27 cellular contexts compared by ENCODE assay signal in genomic region chr6:77415706-77416105, GRCh38. TPM values are rescaled to one million over a fixed set of nuclear protein-coding genes. Genes with fewer than 3 reads are reported as not detected.
DNase-seq lines count a peak whose midpoint lies in the region; ATAC-seq lines count a peak whose summit lies in the region.
"Had no signal": no experiment of that assay in that cellular context is flagged by ENCODE, and none has a peak within 500 bp of the region (broad histone marks: within the 10 kb centered on the region; RNA-seq: fewer than 3 reads in every experiment).

No MANE protein-coding gene starts in this region.

- ATAC-seq in GM21825 (IDR thresholded peaks at IDR 0.05; ENCODE audit: unreplicated experiment) (peak; percentile 75), HG03432 (IDR thresholded peaks at IDR 0.05; ENCODE audit: unreplicated experiment) (peak; percentile 81), HG03095 (IDR thresholded peaks at IDR 0.05; ENCODE audit: unreplicated experiment) (no peak)
- ATAC-seq: activated T-cell treated with anti-CD3 and anti-CD28 coated beads, Interleukin-2, amount 50 U/mL, for 4 hours; psoas muscle; stimulated activated naive B cell treated with anti-CD40 and anti-IgM and Interleukin-4, amounts not matched to agents 10 μg/mL and 1 μg/mL and 100 μg/mL, for 72 hours; upper lobe of right lung had no signal

- peak; percentile 7 for DNase-seq in DMS53 (lab: John Stamatoyannopoulos, UW)
- no peak for DNase-seq in DMS53 treated with DMSO at 0.1 percent for 48 hours (lab: John Stamatoyannopoulos, UW; ENCODE audit: unreplicated experiment)
- peak; percentile 69 for DNase-seq in renal cortical epithelial cell (ENCODE audit: low read depth)
- DNase-seq in iPS-NIHi7 (ENCODE audit: extremely low spot score), result no peak
- DNase-seq in ureter (ENCODE audit: low spot score), result no peak
- DNase-seq: activated CD4-positive, alpha-beta T cell treated with anti-CD3 and anti-CD28 coated beads, Interleukin-2, amount 10 ng/mL, durations not matched to agents 7 days and 5 days; activated naive CD4-positive, alpha-beta T cell; activated T-cell treated with anti-CD3 and anti-CD28 coated beads, Interleukin-2, amount 50 U/mL, for 4 hours; dermis blood vessel endothelial cell; hypothalamus; naive B cell; NCI-H1105; NCI-H2029; NCI-H2227 treated with DMSO at 0.1 percent for 48 hours; NCI-H526 treated with DMSO at 0.1 percent for 48 hours; nucleus accumbens; psoas muscle; SHP77; stimulated activated CD4-positive, alpha-beta T cell treated with anti-CD3 and anti-CD28 coated beads, Interleukin-15, amount 100 ng/mL, for 24 hours; stimulated activated naive B cell treated with anti-CD40 and anti-IgM and Interleukin-4, amounts not matched to agents 10 μg/mL and 1 μg/mL and 100 μg/mL, for 72 hours; T-helper 9 cell; upper lobe of right lung; WERI-Rb-1 had no signal

RNA-seq across cellular contexts. Expression of gene HTR1B, which starts 47.6 kb away (rescaled TPM):
- total RNA-seq in renal cortical epithelial cell, result 0.15 and 0.17 TPM in 2 replicates
- 1.9 TPM for total RNA-seq in ureter
- total RNA-seq: activated CD4-positive, alpha-beta T cell treated with anti-CD3 and anti-CD28 coated beads, Interleukin-2, amount 10 ng/mL, durations not matched to agents 7 days and 5 days; activated T-cell treated with anti-CD3 and anti-CD28 coated beads, Interleukin-2, amount 50 U/mL, for 4 hours; HT-29; psoas muscle had no signal

Comparison
In these comparisons a context has a peak if more than half of its experiments do, and no peak if none do; other contexts are left out.
1. DNase-seq: peak in DMS53 (single experiment) and renal cortical epithelial cell (single experiment); none in DMS53 treated with DMSO at 0.1 percent for 48 hours (single experiment), iPS-NIHi7 (single experiment) and ureter (single experiment).